ENCODE assay signal across 1 cellular context in the genomic region with DNA sequence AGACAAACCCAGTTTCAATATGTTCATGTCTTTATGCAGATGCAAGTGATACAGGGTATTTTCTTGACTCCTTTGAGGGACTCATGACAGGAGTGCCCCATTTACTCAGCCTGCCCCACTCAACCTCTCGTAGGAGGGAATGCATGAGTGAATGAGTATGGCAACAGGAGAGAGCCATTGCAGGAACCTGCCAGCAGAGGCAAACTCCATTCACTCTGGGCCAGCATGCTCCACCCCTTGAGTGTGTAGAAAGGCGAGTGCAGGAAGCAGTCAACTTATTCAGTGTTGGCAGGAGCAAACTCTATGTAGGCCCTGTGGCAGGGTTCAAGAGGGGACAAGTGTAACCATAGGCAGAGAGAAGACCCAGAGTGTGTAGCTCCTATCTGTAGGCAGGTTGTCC.
TF ChIP-seq lines count a peak whose summit lies in the region.

No MANE protein-coding gene starts in this region.

TF ChIP-seq in HCT116, 20 proteins besides CTCF, POLR2A, EP300 and RAD21 (continued from another document):
- TF ChIP-seq, protein P1, sequence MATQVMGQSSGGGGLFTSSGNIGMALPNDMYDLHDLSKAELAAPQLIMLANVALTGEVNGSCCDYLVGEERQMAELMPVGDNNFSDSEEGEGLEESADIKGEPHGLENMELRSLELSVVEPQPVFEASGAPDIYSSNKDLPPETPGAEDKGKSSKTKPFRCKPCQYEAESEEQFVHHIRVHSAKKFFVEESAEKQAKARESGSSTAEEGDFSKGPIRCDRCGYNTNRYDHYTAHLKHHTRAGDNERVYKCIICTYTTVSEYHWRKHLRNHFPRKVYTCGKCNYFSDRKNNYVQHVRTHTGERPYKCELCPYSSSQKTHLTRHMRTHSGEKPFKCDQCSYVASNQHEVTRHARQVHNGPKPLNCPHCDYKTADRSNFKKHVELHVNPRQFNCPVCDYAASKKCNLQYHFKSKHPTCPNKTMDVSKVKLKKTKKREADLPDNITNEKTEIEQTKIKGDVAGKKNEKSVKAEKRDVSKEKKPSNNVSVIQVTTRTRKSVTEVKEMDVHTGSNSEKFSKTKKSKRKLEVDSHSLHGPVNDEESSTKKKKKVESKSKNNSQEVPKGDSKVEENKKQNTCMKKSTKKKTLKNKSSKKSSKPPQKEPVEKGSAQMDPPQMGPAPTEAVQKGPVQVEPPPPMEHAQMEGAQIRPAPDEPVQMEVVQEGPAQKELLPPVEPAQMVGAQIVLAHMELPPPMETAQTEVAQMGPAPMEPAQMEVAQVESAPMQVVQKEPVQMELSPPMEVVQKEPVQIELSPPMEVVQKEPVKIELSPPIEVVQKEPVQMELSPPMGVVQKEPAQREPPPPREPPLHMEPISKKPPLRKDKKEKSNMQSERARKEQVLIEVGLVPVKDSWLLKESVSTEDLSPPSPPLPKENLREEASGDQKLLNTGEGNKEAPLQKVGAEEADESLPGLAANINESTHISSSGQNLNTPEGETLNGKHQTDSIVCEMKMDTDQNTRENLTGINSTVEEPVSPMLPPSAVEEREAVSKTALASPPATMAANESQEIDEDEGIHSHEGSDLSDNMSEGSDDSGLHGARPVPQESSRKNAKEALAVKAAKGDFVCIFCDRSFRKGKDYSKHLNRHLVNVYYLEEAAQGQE (IDR thresholded peaks at IDR 0.05; ENCODE audit: low read depth) = no peak
- TF ChIP-seq, protein P2, sequence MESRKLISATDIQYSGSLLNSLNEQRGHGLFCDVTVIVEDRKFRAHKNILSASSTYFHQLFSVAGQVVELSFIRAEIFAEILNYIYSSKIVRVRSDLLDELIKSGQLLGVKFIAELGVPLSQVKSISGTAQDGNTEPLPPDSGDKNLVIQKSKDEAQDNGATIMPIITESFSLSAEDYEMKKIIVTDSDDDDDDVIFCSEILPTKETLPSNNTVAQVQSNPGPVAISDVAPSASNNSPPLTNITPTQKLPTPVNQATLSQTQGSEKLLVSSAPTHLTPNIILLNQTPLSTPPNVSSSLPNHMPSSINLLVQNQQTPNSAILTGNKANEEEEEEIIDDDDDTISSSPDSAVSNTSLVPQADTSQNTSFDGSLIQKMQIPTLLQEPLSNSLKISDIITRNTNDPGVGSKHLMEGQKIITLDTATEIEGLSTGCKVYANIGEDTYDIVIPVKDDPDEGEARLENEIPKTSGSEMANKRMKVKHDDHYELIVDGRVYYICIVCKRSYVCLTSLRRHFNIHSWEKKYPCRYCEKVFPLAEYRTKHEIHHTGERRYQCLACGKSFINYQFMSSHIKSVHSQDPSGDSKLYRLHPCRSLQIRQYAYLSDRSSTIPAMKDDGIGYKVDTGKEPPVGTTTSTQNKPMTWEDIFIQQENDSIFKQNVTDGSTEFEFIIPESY (IDR thresholded peaks at IDR 0.05; ENCODE audit: extremely low read depth, insufficient replicate concordance, low read length) = no peak
- TF ChIP-seq SRF (IDR thresholded peaks at IDR 0.05; ENCODE audit: low read depth) (no peak), TCF7L2 (IDR thresholded peaks at IDR 0.05; ENCODE audit: borderline replicate concordance, extremely low read depth, insufficient read depth, insufficient read length) (no peak), POLR2AphosphoS5 (IDR thresholded peaks at IDR 0.05; ENCODE audit: low read depth, low read length) (no peak), CEBPB (IDR thresholded peaks at IDR 0.05; ENCODE audit: low read depth) (no peak), ELF1 (IDR thresholded peaks at IDR 0.05; ENCODE audit: borderline replicate concordance, low read depth) (no peak), EZH2phosphoT487 (IDR thresholded peaks at IDR 0.05; ENCODE audit: borderline replicate concordance) (no peak)
- TF ChIP-seq, protein P3, sequence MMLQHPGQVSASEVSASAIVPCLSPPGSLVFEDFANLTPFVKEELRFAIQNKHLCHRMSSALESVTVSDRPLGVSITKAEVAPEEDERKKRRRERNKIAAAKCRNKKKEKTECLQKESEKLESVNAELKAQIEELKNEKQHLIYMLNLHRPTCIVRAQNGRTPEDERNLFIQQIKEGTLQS (IDR thresholded peaks at IDR 0.05) = no peak
TF ChIP-seq in HCT116: peak in this region for 0.
